ENCODE assay signal across 9 cellular contexts in genomic region chr16:75264999-75265910, GRCh38. TPM values are rescaled to one million over a fixed set of nuclear protein-coding genes. Genes with fewer than 3 reads are reported as not detected.
DNase-seq lines count a peak whose midpoint lies in the region; ATAC-seq and TF ChIP-seq lines count a peak whose summit lies in the region.
"Had no signal": no experiment of that assay in that cellular context is flagged by ENCODE, and none has a peak within 500 bp of the region (broad histone marks: within the 10 kb centered on the region; RNA-seq: fewer than 3 reads in every experiment).

No MANE protein-coding gene starts in this region.

- H3K9me3 Mint-ChIP-seq in GM23338, result no peaks in the 10 kb centered on the region

- DNase-seq in GM23338 (ENCODE audit: low spot score) (peak; percentile 46), fibroblast of mammary gland (ENCODE audit: low read depth) (no peak), ovary (peak in 4 of 5 donors; percentile 54 to 72 (median 64)), GM19240 (ENCODE audit: insufficient read length, low spot score) (no peak), foreskin melanocyte (no peak), SIG-M5 (lab: John Stamatoyannopoulos, UW) (no peak)

- peaks cover 27% of the 10 kb centered on the region for H4K20me1 ChIP-seq in GM23338 (replicated peaks; ENCODE audit: insufficient read depth)

- peak overlapping the region; percentile 84 for H3K4me3 Mint-ChIP-seq in GM23338

- H3F3A ChIP-seq in GM23338 (replicated peaks; ENCODE audit: low read depth), result 0 out of 2 replicates have a peak, but pooled peaks cover 7% of the 10 kb centered on the region

- H3K9me3 ChIP-seq in ovary, result no peaks in the 10 kb centered on the region

- H3K4me1 ChIP-seq in GM23338 (ENCODE audit: insufficient read depth) (peaks cover 30% of the 10 kb centered on the region), ovary (ENCODE audit: insufficient read depth) (peaks cover 38% of the 10 kb centered on the region)

- peaks cover 53% of the 10 kb centered on the region for H3K79me2 ChIP-seq in GM23338 (replicated peaks; ENCODE audit: insufficient read depth)

- H3K27ac Mint-ChIP-seq in GM23338, result no peak overlapping the region

- H3K27me3 ChIP-seq in GM23338 (ENCODE audit: insufficient read depth) (no peaks in the 10 kb centered on the region), ovary (no peaks in the 10 kb centered on the region)

- peak; percentile 28 for TF ChIP-seq POLR2A in ovary (IDR thresholded peaks at IDR 0.05)

- peak overlapping the region; percentile 97 for H3K4me2 ChIP-seq in GM23338

- H3K4me3 ChIP-seq in GM08714 (ENCODE audit: low read length) (peak overlapping the region; percentile 74), GM23338 (peak overlapping the region; percentile 97), fibroblast of mammary gland (ENCODE audit: control insufficient read depth, low read depth, low read length) (peak overlapping the region; percentile 86), ovary (peak overlapping the region; percentile 65)
- H3K4me3 ChIP-seq: SK-N-MC had no signal

- 0 to 1% (median 0%) methylated on average over 38 to 74 of the region's 74 CpGs for WGBS in ovary, 3 donors

- 0 out of 2 replicates have a peak overlapping the region, but pooled peaks have one; percentile 38 for H2AFZ ChIP-seq in GM23338

- H3K36me3 Mint-ChIP-seq in GM23338 (ENCODE audit: low read depth), result peaks cover 11% of the 10 kb centered on the region; the same call in 2 of the 3 replicates

- H3K4me1 Mint-ChIP-seq in GM23338, result peaks cover 46% of the 10 kb centered on the region

- H3K36me3 ChIP-seq in GM23338 (ENCODE audit: insufficient read depth) (no peaks in the 10 kb centered on the region), ovary (no peaks in the 10 kb centered on the region)

- no peak for TF ChIP-seq EP300 in ovary (IDR thresholded peaks at IDR 0.05)

- peak overlapping the region; percentile 84 for H3K27ac ChIP-seq in GM23338 (ENCODE audit: low read depth)
- peak overlapping the region; percentile 78 to 84 for H3K27ac ChIP-seq in ovary
- H3K27ac ChIP-seq: SK-N-MC had no signal

- ATAC-seq in GM23338, result peak; percentile 18

- H3K9me2 ChIP-seq in GM23338 (ENCODE audit: insufficient read depth), result no peaks in the 10 kb centered on the region

- peaks cover 17% of the 10 kb centered on the region for H3K27me3 Mint-ChIP-seq in GM23338 (ENCODE audit: insufficient read depth, low read depth, poor library complexity)

- TF ChIP-seq CTCF in GM23338 (conservative IDR thresholded peaks at IDR 0.05; ENCODE audit: low read depth in 2 of 2) (no peak), fibroblast of mammary gland (conservative IDR thresholded peaks at IDR 0.05; ENCODE audit: control insufficient read depth, insufficient read depth, low read depth, low read length) (no peak), ovary (IDR thresholded peaks at IDR 0.05) (no peak)

- intact Hi-C loops in ovary (cut with DNase I), result loop anchor here in 1 of 4 donors (5.0 kb wide), 1 partner anchor 42 kb away; no protein-coding TSS in a partner anchor

TF ChIP-seq in GM23338, 12 proteins besides CTCF, POLR2A, EP300 and RAD21:
- no peak for TF ChIP-seq STAT1 (IDR thresholded peaks at IDR 0.05; ENCODE audit: unreplicated experiment)
- TF ChIP-seq JUNB (IDR thresholded peaks at IDR 0.05; ENCODE audit: unreplicated experiment), result no peak
- TF ChIP-seq EZH2 (IDR thresholded peaks at IDR 0.05; ENCODE audit: low read depth, unreplicated experiment), result no peak
- TF ChIP-seq ZNF114 (CRISPR knock-in tag; IDR thresholded peaks at IDR 0.05), result no peak
- TF ChIP-seq EZH2phosphoT487 (IDR thresholded peaks at IDR 0.05; ENCODE audit: unreplicated experiment), result no peak
- no peak for TF ChIP-seq REST (IDR thresholded peaks at IDR 0.05; ENCODE audit: unreplicated experiment)
- TF ChIP-seq ZNF331 (CRISPR knock-in tag; IDR thresholded peaks at IDR 0.05; ENCODE audit: low read depth), result no peak
- no peak for TF ChIP-seq POLR2AphosphoS5 (IDR thresholded peaks at IDR 0.05; ENCODE audit: low read depth)

TF ChIP-seq in PFSK-1, 5 proteins besides CTCF, POLR2A, EP300 and RAD21:
- no peak for TF ChIP-seq SIN3A (IDR thresholded peaks at IDR 0.05; ENCODE audit: borderline replicate concordance, insufficient read depth, low read length)
- 0 out of 2 replicates have a peak, but pooled peaks have one; percentile 25 for TF ChIP-seq TAF1 (IDR thresholded peaks at IDR 0.05; ENCODE audit: borderline replicate concordance, insufficient read depth, low read length)

RNA-seq across cellular contexts. Expression of gene BCAR1, which starts 13.8 kb away (rescaled TPM):
- total RNA-seq in GM23338 (2014; rRNA removed; shearing (Covaris generic)), result 121 and 140 TPM in 2 replicates
- 37.9 and 38.3 TPM in 2 replicates for polyA plus RNA-seq in GM23338 (2016; fragmentation: Nextera tagmentation; extraction: Ambion mirVana)
- polyA plus RNA-seq in PFSK-1 (2012; ENCODE audit: insufficient read length, low read depth), result 58.0 TPM
- 10 to 100 TPM; 22.2 to 90.2 (median 47.4) TPM for total RNA-seq in ovary
- 10 to 100 TPM in 1 of 2 donors, 1 to 10 TPM in 1; 2.4 to 30.3 TPM for polyA plus RNA-seq in ovary

RNA-seq across cellular contexts. Expression of gene CTRB1, which starts 46.5 kb away (rescaled TPM):
- not detected in 2 replicates for total RNA-seq in GM23338 (2014; rRNA removed; shearing (Covaris generic))
- polyA plus RNA-seq in GM23338 (2016; fragmentation: Nextera tagmentation; extraction: Ambion mirVana), result not detected in 2 replicates
- not detected for polyA plus RNA-seq in PFSK-1 (2012; ENCODE audit: insufficient read length, low read depth)
- total RNA-seq in ovary, result 10 to 100 TPM in 2 of 7 donors, 1 to 10 TPM in 1, under 1 TPM in 2, not detected in 2; 0.67 to 14.7 (median 3.1) TPM
- polyA plus RNA-seq in ovary, result not detected

RNA-seq across cellular contexts. Expression of gene CTRB2, which starts 58.3 kb away (rescaled TPM):
- not detected in 2 replicates for total RNA-seq in GM23338 (2014; rRNA removed; shearing (Covaris generic))
- not detected in 2 replicates for polyA plus RNA-seq in GM23338 (2016; fragmentation: Nextera tagmentation; extraction: Ambion mirVana)
- polyA plus RNA-seq in PFSK-1 (2012; ENCODE audit: insufficient read length, low read depth), result not detected
- 10 to 100 TPM in 2 of 7 donors, 1 to 10 TPM in 1, under 1 TPM in 1, not detected in 3; 0.62 to 28.7 (median 11.6) TPM for total RNA-seq in ovary
- polyA plus RNA-seq in ovary, result 1 to 10 TPM in 1 of 2 donors, not detected in 1; 1.1 TPM

Comparison
In these comparisons a context has a peak if more than half of its experiments do, and no peak if none do; other contexts are left out.
1. DNase-seq: peak in GM23338 (single experiment) and ovary (4 of 5); none in fibroblast of mammary gland (single experiment), GM19240 (single experiment), foreskin melanocyte (single experiment) and SIG-M5 (single experiment).
2. Peak in every context shown above with its lines, with median percentiles within 50 percentile points of each other: H3K4me3 ChIP-seq.